Comparison of ENCODE assay signal across 14 cellular contexts in the genomic region with DNA sequence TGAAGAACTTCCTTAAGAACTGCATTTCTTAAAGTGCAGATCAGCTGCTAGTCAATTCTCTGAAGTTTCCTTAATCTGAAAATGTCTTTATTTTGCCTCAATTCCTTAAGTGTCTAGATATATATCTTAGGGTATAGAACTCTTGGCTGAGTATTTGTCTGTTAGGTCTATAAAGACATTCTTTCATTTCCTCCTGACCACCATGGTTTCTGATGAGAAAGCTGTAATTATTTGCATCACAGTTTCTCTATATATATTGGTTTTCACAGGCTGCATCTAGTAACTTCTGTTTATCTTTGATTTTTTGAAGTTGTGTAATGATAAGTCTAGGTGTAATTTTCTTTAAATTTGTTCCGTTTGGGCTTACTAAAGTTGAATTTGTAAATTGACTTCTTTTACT. TPM values are rescaled to one million over a fixed set of nuclear protein-coding genes. Genes with fewer than 3 reads are reported as not detected.
A peak's percentile ranks its signal among the peaks of the same experiment; 100 is the strongest.
DNase-seq lines count a peak whose midpoint lies in the region; ATAC-seq and TF ChIP-seq lines count a peak whose summit lies in the region.
"Had no signal": no experiment of that assay in that cellular context is flagged by ENCODE, and none has a peak within 500 bp of the region (broad histone marks: within the 10 kb centered on the region; RNA-seq: fewer than 3 reads in every experiment).

No MANE protein-coding gene starts in this region.

- TF ChIP-seq CTCF in left ventricle myocardium inferior (IDR thresholded peaks at IDR 0.05; ENCODE audit: borderline replicate concordance) = no peak

- no peak overlapping the region for H3K4me3 ChIP-seq in left ventricle myocardium inferior
- H3K4me3 ChIP-seq: gastrocnemius medialis had no signal

- no peaks in the 10 kb centered on the region for H3K36me3 ChIP-seq in left ventricle myocardium inferior
- H3K36me3 ChIP-seq: gastrocnemius medialis had no signal

- no peak for DNase-seq in NCI-H345 treated with DMSO at 0.1 percent for 48 hours (lab: John Stamatoyannopoulos, UW; ENCODE audit: unreplicated experiment)
- DNase-seq in HuH-7 (ENCODE audit: low spot score) = no peak
- no peak for DNase-seq in left ventricle myocardium inferior
- DNase-seq: activated gamma-delta T cell; effector CD8-positive, alpha-beta T cell; gastrocnemius medialis; kidney had no signal

- H3K27ac ChIP-seq in left ventricle myocardium inferior (replicated peaks) = no peak overlapping the region
- H3K27ac ChIP-seq: gastrocnemius medialis had no signal

- peaks cover 29% of the 10 kb centered on the region for H3K4me1 ChIP-seq in left ventricle myocardium inferior

- no peaks in the 10 kb centered on the region for H3K27me3 ChIP-seq in left ventricle myocardium inferior (ENCODE audit: low read depth)
- H3K27me3 ChIP-seq: gastrocnemius medialis had no signal

- intact Hi-C loops in left ventricle myocardium inferior (cut with micrococcal nuclease) = no loop called here

- peak; percentile 74 for ATAC-seq in GM18508 (IDR thresholded peaks at IDR 0.05; ENCODE audit: insufficient read depth, unreplicated experiment)
- peak; percentile 78 for ATAC-seq in GM19467 (IDR thresholded peaks at IDR 0.05; ENCODE audit: unreplicated experiment)
- peak; percentile 83 for ATAC-seq in HG02884 (IDR thresholded peaks at IDR 0.05; ENCODE audit: unreplicated experiment)
- ATAC-seq in HG03521 (IDR thresholded peaks at IDR 0.05; ENCODE audit: unreplicated experiment) = peak; percentile 75
- ATAC-seq in GM21786 (IDR thresholded peaks at IDR 0.05; ENCODE audit: unreplicated experiment) = no peak
- ATAC-seq: gastrocnemius medialis; stimulated activated memory B cell treated with anti-CD40 and anti-IgM and Interleukin-4, amounts not matched to agents 10 μg/mL and 1 μg/mL and 100 μg/mL, for 72 hours; WTC11 had no signal

- H3K9me3 ChIP-seq in left ventricle myocardium inferior (replicated peaks) = peaks cover 11% of the 10 kb centered on the region
- H3K9me3 ChIP-seq: gastrocnemius medialis had no signal

RNA-seq across cellular contexts. Expression of a gene that starts 15.2 kb away (rescaled TPM):
- total RNA-seq in left ventricle myocardium inferior = 33.1 TPM
